ENCODE assay signal across 37 cellular contexts in genomic region chr13:33018886-33019285, GRCh38. TPM values are rescaled to one million over a fixed set of nuclear protein-coding genes. Genes with fewer than 3 reads are reported as not detected.
"Had no signal": no experiment of that assay in that cellular context is flagged by ENCODE, and none has a peak within 500 bp of the region (broad histone marks: within the 10 kb centered on the region; RNA-seq: fewer than 3 reads in every experiment).

No MANE protein-coding gene starts in this region.

- H2AFZ ChIP-seq: PC-9 had no signal

- H3K4me3 ChIP-seq: cardiac muscle cell, PC-9 had no signal

- ATAC-seq: activated CD8-positive, alpha-beta memory T cell treated with anti-CD3 and anti-CD28 coated beads, Interleukin-2, amount 10 ng/mL, durations not matched to agents 7 days and 5 days; activated naive CD8-positive, alpha-beta T cell treated with anti-CD3 and anti-CD28 coated beads, Interleukin-2, amount 50 U/mL, for 24 hours; Right ventricle myocardium inferior; SK-N-SH treated with all-trans-retinoic acid at 6 μM for 48 hours; T-cell; T-helper 17 cell had no signal

- H3K36me3 ChIP-seq: cardiac muscle cell, WERI-Rb-1 had no signal

- H3K4me2 ChIP-seq: PC-9 had no signal

- FAIRE-seq: RCC 7860 had no signal

- H3K27ac ChIP-seq: cardiac muscle cell, PC-9, RWPE1, WERI-Rb-1 had no signal

- DNase-seq: activated CD4-positive, alpha-beta memory T cell treated with anti-CD3 and anti-CD28 coated beads, Interleukin-2, amount 10 ng/mL, durations not matched to agents 7 days and 5 days; activated CD4-positive, alpha-beta T cell treated with anti-CD3 and anti-CD28 coated beads for 1 hour; activated CD4-positive, alpha-beta T cell treated with anti-CD3 and anti-CD28 coated beads for 48 hours; activated CD4-positive, CD25-positive, alpha-beta regulatory T cell; activated CD8-positive, alpha-beta memory T cell treated with anti-CD3 and anti-CD28 coated beads for 24 hours; activated CD8-positive, alpha-beta memory T cell treated with anti-CD3 and anti-CD28 coated beads, Interleukin-2, amount 10 ng/mL, durations not matched to agents 7 days and 5 days; activated CD8-positive, alpha-beta memory T cell treated with anti-CD3 and anti-CD28 coated beads, Interleukin-2, amount 50 U/mL, for 48 hours; activated effector memory CD4-positive, alpha-beta T cell treated with Interleukin-2 at 50 U/mL for 16 hours; activated naive CD4-positive, alpha-beta T cell treated with anti-CD3 and anti-CD28 coated beads, Interleukin-2, amount 10 ng/mL, durations not matched to agents 7 days and 5 days; activated naive CD8-positive, alpha-beta T cell treated with anti-CD3 and anti-CD28 coated beads, Interleukin-2, amount 50 U/mL, for 24 hours; activated T-cell treated with anti-CD3 and anti-CD28 coated beads, Interleukin-2, amount 50 U/mL, for 48 hours; anterior cingulate cortex; NCI-H1092 treated with DMSO at 0.1 percent for 48 hours; NCI-H1417; NCI-H146; NCI-H187; NCI-H2029 treated with DMSO at 0.1 percent for 48 hours; NCI-H2107; NCI-H2171; NCI-H510A; NCI-H526; NCI-H748 treated with DMSO at 0.1 percent for 48 hours; NK-92 treated with Interleukin-12 subunit alpha and Interleukin-12 subunit beta, amount 100 ng/mL, for 24 hours; PC-9; SIG-M5; T-cell; T-helper 17 cell; T-helper 9 cell; WERI-Rb-1 had no signal

RNA-seq across cellular contexts. Expression of gene KL, which starts 2.7 kb away (rescaled TPM):
- total RNA-seq: cardiac muscle cell, M059J, OCI-LY7, SK-MEL-5, T-helper 17 cell had no signal
- polyA plus RNA-seq: cardiac muscle cell had no signal
